In genomic region chrX:123959281-123960063, GRCh38 we compare ENCODE assay signal across 1 cellular context.
TF ChIP-seq lines count a peak whose summit lies in the region.

No MANE protein-coding gene starts in this region.

TF ChIP-seq in K562, 482 proteins besides CTCF, POLR2A, EP300 and RAD21 (continued from another document and continues in another):
- TF ChIP-seq MIER1 (IDR thresholded peaks at IDR 0.05; ENCODE audit: low read depth) (no peak), ATF1 (CRISPR knock-in tag; IDR thresholded peaks at IDR 0.05) (no peak), ATF1 (tag; IDR thresholded peaks at IDR 0.05) (no peak), CCAR2 (IDR thresholded peaks at IDR 0.05; ENCODE audit: low read depth, low read length) (no peak), MLLT1 (IDR thresholded peaks at IDR 0.05) (peak in 1 of 2 experiments; percentile 15; a peak in 1 of 4 replicates), SIN3A (IDR thresholded peaks at IDR 0.05; ENCODE audit: borderline replicate concordance in 2 of 2, control insufficient read depth in 1 of 2, low read depth in 2 of 2, low read length in 2 of 2) (no peak), ZNF12 (CRISPR knock-in tag; IDR thresholded peaks at IDR 0.05) (no peak), TEAD2 (tag; IDR thresholded peaks at IDR 0.05) (no peak), GABPB2 (CRISPR knock-in tag; conservative IDR thresholded peaks at IDR 0.05) (no peak), ZNF668 (CRISPR knock-in tag; IDR thresholded peaks at IDR 0.05) (no peak), ZNF253 (CRISPR knock-in tag; conservative IDR thresholded peaks at IDR 0.05) (no peak), ZHX1 (conservative IDR thresholded peaks at IDR 0.05; ENCODE audit: low read length) (no peak), FIP1L1 (IDR thresholded peaks at IDR 0.05; ENCODE audit: low read depth, low read length, poor library complexity, severe bottlenecking) (no peak), POLR2B (IDR thresholded peaks at IDR 0.05; ENCODE audit: low read depth, partially characterized antibody) (peak; percentile 28), RBM14 (IDR thresholded peaks at IDR 0.05; ENCODE audit: borderline replicate concordance, insufficient read depth, low read depth, low read length) (no peak), MYBL2 (IDR thresholded peaks at IDR 0.05; ENCODE audit: low read depth) (no peak), MYBL2 (CRISPR knock-in tag; IDR thresholded peaks at IDR 0.05; ENCODE audit: borderline replicate concordance) (no peak), NR3C1 (CRISPR knock-in tag; IDR thresholded peaks at IDR 0.05) (no peak), ARHGAP35 (IDR thresholded peaks at IDR 0.05; ENCODE audit: partially characterized antibody) (no peak), SUPT5H (IDR thresholded peaks at IDR 0.05) (no peak), ILK (tag; IDR thresholded peaks at IDR 0.05; ENCODE audit: borderline replicate concordance, low read depth) (no peak), GABPB1 (CRISPR knock-in tag; IDR thresholded peaks at IDR 0.05) (no peak), SNIP1 (IDR thresholded peaks at IDR 0.05; ENCODE audit: low read depth) (no peak), SP1 (CRISPR knock-in tag; IDR thresholded peaks at IDR 0.05) (peak; percentile 11; the same call in 1 of the 2 replicates), JUNB (CRISPR knock-in tag; conservative IDR thresholded peaks at IDR 0.05) (no peak), EP400 (IDR thresholded peaks at IDR 0.05) (no peak; the same call in 1 of the 2 replicates), CGGBP1 (CRISPR knock-in tag; IDR thresholded peaks at IDR 0.05) (no peak), NUFIP1 (IDR thresholded peaks at IDR 0.05; ENCODE audit: partially characterized antibody) (no peak), HIVEP1 (CRISPR knock-in tag; IDR thresholded peaks at IDR 0.05) (no peak), NFIC (IDR thresholded peaks at IDR 0.05) (no peak), FOXJ3 (CRISPR knock-in tag; IDR thresholded peaks at IDR 0.05) (no peak), ZNF436 (CRISPR knock-in tag; IDR thresholded peaks at IDR 0.05) (no peak), ZNF408 (CRISPR knock-in tag; IDR thresholded peaks at IDR 0.05; ENCODE audit: low read depth) (no peak), STAT5B (CRISPR knock-in tag; IDR thresholded peaks at IDR 0.05) (no peak), KLF6 (CRISPR knock-in tag; IDR thresholded peaks at IDR 0.05; ENCODE audit: borderline replicate concordance) (no peak), MAFF (IDR thresholded peaks at IDR 0.05; ENCODE audit: low read length) (no peak), TEAD1 (CRISPR knock-in tag; IDR thresholded peaks at IDR 0.05) (no peak), TCF3 (CRISPR knock-in tag; IDR thresholded peaks at IDR 0.05) (no peak), MYNN (IDR thresholded peaks at IDR 0.05) (no peak), MYNN (CRISPR knock-in tag; IDR thresholded peaks at IDR 0.05) (no peak), SRSF3 (IDR thresholded peaks at IDR 0.05; ENCODE audit: insufficient read depth, low read length) (no peak), KAT7 (CRISPR knock-in tag; IDR thresholded peaks at IDR 0.05; ENCODE audit: borderline replicate concordance) (no peak), ZNF174 (CRISPR knock-in tag; IDR thresholded peaks at IDR 0.05) (no peak), XRCC4 (IDR thresholded peaks at IDR 0.05; ENCODE audit: extremely low read depth, insufficient read depth, insufficient read length) (no peak), CAMTA2 (CRISPR knock-in tag; conservative IDR thresholded peaks at IDR 0.05) (no peak), ZSCAN29 (IDR thresholded peaks at IDR 0.05) (no peak), STAT6 (CRISPR knock-in tag; IDR thresholded peaks at IDR 0.05) (no peak), TCF7 (IDR thresholded peaks at IDR 0.05; ENCODE audit: borderline replicate concordance) (no peak), ZNF41 (CRISPR knock-in tag; conservative IDR thresholded peaks at IDR 0.05) (no peak), MXD1 (CRISPR knock-in tag; IDR thresholded peaks at IDR 0.05; ENCODE audit: borderline replicate concordance, poor library complexity, severe bottlenecking) (no peak), RBM15 (IDR thresholded peaks at IDR 0.05; ENCODE audit: insufficient read depth, low read length) (no peak), CEBPB (tag; IDR thresholded peaks at IDR 0.05) (no peak)
- TF ChIP-seq, protein P1, sequence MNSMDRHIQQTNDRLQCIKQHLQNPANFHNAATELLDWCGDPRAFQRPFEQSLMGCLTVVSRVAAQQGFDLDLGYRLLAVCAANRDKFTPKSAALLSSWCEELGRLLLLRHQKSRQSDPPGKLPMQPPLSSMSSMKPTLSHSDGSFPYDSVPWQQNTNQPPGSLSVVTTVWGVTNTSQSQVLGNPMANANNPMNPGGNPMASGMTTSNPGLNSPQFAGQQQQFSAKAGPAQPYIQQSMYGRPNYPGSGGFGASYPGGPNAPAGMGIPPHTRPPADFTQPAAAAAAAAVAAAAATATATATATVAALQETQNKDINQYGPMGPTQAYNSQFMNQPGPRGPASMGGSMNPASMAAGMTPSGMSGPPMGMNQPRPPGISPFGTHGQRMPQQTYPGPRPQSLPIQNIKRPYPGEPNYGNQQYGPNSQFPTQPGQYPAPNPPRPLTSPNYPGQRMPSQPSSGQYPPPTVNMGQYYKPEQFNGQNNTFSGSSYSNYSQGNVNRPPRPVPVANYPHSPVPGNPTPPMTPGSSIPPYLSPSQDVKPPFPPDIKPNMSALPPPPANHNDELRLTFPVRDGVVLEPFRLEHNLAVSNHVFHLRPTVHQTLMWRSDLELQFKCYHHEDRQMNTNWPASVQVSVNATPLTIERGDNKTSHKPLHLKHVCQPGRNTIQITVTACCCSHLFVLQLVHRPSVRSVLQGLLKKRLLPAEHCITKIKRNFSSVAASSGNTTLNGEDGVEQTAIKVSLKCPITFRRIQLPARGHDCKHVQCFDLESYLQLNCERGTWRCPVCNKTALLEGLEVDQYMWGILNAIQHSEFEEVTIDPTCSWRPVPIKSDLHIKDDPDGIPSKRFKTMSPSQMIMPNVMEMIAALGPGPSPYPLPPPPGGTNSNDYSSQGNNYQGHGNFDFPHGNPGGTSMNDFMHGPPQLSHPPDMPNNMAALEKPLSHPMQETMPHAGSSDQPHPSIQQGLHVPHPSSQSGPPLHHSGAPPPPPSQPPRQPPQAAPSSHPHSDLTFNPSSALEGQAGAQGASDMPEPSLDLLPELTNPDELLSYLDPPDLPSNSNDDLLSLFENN (IDR thresholded peaks at IDR 0.05; ENCODE audit: low read depth in 2 of 2, low read length in 2 of 2): no peak
- TF ChIP-seq, protein P2, sequence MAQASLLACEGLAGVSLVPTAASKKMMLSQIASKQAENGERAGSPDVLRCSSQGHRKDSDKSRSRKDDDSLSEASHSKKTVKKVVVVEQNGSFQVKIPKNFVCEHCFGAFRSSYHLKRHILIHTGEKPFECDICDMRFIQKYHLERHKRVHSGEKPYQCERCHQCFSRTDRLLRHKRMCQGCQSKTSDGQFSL (CRISPR knock-in tag; IDR thresholded peaks at IDR 0.05): peak; percentile 22; the same call in 1 of the 2 replicates
- TF ChIP-seq, protein P2 (tag; IDR thresholded peaks at IDR 0.05): no peak
- TF ChIP-seq, protein P3, sequence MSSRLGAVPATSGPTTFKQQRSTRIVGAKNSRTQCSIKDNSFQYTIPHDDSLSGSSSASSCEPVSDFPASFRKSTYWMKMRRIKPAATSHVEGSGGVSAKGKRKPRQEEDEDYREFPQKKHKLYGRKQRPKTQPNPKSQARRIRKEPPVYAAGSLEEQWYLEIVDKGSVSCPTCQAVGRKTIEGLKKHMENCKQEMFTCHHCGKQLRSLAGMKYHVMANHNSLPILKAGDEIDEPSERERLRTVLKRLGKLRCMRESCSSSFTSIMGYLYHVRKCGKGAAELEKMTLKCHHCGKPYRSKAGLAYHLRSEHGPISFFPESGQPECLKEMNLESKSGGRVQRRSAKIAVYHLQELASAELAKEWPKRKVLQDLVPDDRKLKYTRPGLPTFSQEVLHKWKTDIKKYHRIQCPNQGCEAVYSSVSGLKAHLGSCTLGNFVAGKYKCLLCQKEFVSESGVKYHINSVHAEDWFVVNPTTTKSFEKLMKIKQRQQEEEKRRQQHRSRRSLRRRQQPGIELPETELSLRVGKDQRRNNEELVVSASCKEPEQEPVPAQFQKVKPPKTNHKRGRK (tag; IDR thresholded peaks at IDR 0.05): no peak
- TF ChIP-seq, protein P4, sequence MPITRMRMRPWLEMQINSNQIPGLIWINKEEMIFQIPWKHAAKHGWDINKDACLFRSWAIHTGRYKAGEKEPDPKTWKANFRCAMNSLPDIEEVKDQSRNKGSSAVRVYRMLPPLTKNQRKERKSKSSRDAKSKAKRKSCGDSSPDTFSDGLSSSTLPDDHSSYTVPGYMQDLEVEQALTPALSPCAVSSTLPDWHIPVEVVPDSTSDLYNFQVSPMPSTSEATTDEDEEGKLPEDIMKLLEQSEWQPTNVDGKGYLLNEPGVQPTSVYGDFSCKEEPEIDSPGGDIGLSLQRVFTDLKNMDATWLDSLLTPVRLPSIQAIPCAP (CRISPR knock-in tag; IDR thresholded peaks at IDR 0.05; ENCODE audit: borderline replicate concordance): no peak
- TF ChIP-seq, protein P5, sequence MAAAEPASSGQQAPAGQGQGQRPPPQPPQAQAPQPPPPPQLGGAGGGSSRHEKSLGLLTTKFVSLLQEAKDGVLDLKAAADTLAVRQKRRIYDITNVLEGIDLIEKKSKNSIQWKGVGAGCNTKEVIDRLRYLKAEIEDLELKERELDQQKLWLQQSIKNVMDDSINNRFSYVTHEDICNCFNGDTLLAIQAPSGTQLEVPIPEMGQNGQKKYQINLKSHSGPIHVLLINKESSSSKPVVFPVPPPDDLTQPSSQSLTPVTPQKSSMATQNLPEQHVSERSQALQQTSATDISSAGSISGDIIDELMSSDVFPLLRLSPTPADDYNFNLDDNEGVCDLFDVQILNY (CRISPR knock-in tag; IDR thresholded peaks at IDR 0.05): no peak
